Comparison of ENCODE assay signal across 28 cellular contexts in the genomic region with DNA sequence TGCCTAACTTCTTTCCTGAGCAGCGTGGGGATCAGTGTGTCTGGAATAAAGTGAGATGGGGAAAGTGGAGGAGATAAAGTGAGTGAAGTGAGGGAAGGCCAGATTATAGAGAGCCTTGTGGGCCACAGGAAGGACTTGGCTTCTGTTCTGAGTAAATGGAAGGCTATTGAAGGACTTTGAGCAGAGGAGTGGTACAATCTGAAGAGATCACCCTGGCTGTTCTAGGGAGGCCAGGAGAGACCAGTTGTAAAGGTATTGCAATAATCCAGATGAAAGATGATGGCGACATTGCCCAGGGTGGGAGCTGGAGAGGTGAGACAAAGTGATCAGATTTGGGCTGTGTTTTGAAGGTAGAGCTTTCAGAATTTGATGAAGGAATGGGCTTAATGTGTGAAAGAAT.
"Had no signal": no experiment of that assay in that cellular context is flagged by ENCODE, and none has a peak within 500 bp of the region (broad histone marks: within the 10 kb centered on the region; RNA-seq: fewer than 3 reads in every experiment).

No MANE protein-coding gene starts in this region.

- H3K4me2 ChIP-seq: smooth muscle cell had no signal

- H3K36me3 ChIP-seq: left ventricle myocardium inferior, pancreas, prostate gland, sigmoid colon, stomach, thyroid gland, upper lobe of right lung had no signal

- H3K4me3 ChIP-seq: left ventricle myocardium inferior, lung, pancreas, prostate gland, sigmoid colon, smooth muscle cell, stomach, testis, thyroid gland, upper lobe of right lung had no signal

- H3K27ac ChIP-seq: left ventricle myocardium inferior, pancreas, prostate gland, sigmoid colon, stomach, testis, thyroid gland, upper lobe of right lung had no signal

- H3K27me3 ChIP-seq: pancreas, sigmoid colon, testis had no signal

- DNase-seq: hypothalamus; immature natural killer cell; kidney; left ventricle myocardium inferior; midbrain; naive thymus-derived CD8-positive, alpha-beta T cell; nucleus accumbens; pancreas; posterior cingulate gyrus; retina; right cardiac atrium; sigmoid colon; stimulated activated CD4-positive, alpha-beta T cell treated with anti-CD3 and anti-CD28 coated beads, Interleukin-1b, Interleukin-23, amount 100 ng/mL, for 48 hours; stimulated activated CD4-positive, alpha-beta T cell treated with anti-CD3 and anti-CD28 coated beads, Interleukin-2, amount 100 ng/mL, for 48 hours; stimulated activated CD4-positive, alpha-beta T cell treated with anti-CD3 and anti-CD28 coated beads, Interleukin-4, amount 100 ng/mL, for 4 hours; stimulated activated CD8-positive, alpha-beta memory T cell treated with anti-CD3 and anti-CD28 coated beads, Interleukin-4, amount 100 ng/mL, for 48 hours; stimulated activated naive B cell treated with anti-CD40 and anti-IgM and Interleukin-4, amounts not matched to agents 10 μg/mL and 1 μg/mL and 100 μg/mL, for 72 hours; stimulated activated naive CD8-positive, alpha-beta T cell treated with anti-CD3 and anti-CD28 coated beads, Interleukin-15, Interleukin-2, amounts not matched to agents 100 U/mL and 50 U/mL, for 24 hours; stomach; testis; thyroid gland; trophoblast cell; upper lobe of right lung had no signal

- ATAC-seq: naive thymus-derived CD8-positive, alpha-beta T cell; pancreas; right cardiac atrium; stimulated activated naive B cell treated with anti-CD40 and anti-IgM and Interleukin-4, amounts not matched to agents 10 μg/mL and 1 μg/mL and 100 μg/mL, for 72 hours; stimulated activated naive CD8-positive, alpha-beta T cell treated with anti-CD3 and anti-CD28 coated beads, Interleukin-15, Interleukin-2, amounts not matched to agents 100 U/mL and 50 U/mL, for 24 hours; upper lobe of right lung had no signal

- H3K9me3 ChIP-seq: left ventricle myocardium inferior, pancreas, prostate gland, sigmoid colon, stomach, testis, thyroid gland, upper lobe of right lung had no signal

- H3K4me1 ChIP-seq: left ventricle myocardium inferior, pancreas, prostate gland, stomach, thyroid gland, upper lobe of right lung had no signal

- FAIRE-seq: islet of Langerhans, kidney, pancreas, urothelium cell line had no signal
